27 cellular contexts compared by ENCODE assay signal in genomic region chr1:172275478-172275877, GRCh38.
DNase-seq lines count a peak whose midpoint lies in the region; ATAC-seq, FAIRE-seq and TF ChIP-seq lines count a peak whose summit lies in the region.
"Had no signal": no experiment of that assay in that cellular context is flagged by ENCODE, and none has a peak within 500 bp of the region (broad histone marks: within the 10 kb centered on the region; RNA-seq: fewer than 3 reads in every experiment).

No MANE protein-coding gene starts in this region.

- no peak overlapping the region for H2BK12ac ChIP-seq in trophoblast cell (ENCODE audit: low read length)

- ATAC-seq in body of pancreas: peak; percentile 90
- peak; percentile 84 to 94 (median 92) for ATAC-seq in pancreas
- ATAC-seq in GM18511 (IDR thresholded peaks at IDR 0.05; ENCODE audit: unreplicated experiment): no peak
- ATAC-seq: HCT116 had no signal

- H3K27ac ChIP-seq in body of pancreas: peak overlapping the region in 3 of 4 donors; percentile 71 to 77 (median 71)
- H3K27ac ChIP-seq in pancreas: peak overlapping the region; percentile 20 to 74 (median 57)
- no peak overlapping the region for H3K27ac ChIP-seq in trophoblast cell (ENCODE audit: low read depth, low read length)
- H3K27ac ChIP-seq in kidney (ENCODE audit: low read depth in 2 of 2, low read length in 2 of 2): no peak overlapping the region
- H3K27ac ChIP-seq: 22Rv1, BLaER1, HL-60, PC-9, SJSA1 had no signal

- no peak overlapping the region for H3K4ac ChIP-seq in trophoblast cell (ENCODE audit: low read depth, low read length)

- H2BK120ac ChIP-seq in trophoblast cell (ENCODE audit: insufficient read depth, low read length, poor library complexity): no peak overlapping the region

- H3K4me1 ChIP-seq in body of pancreas: peaks cover 62% of the 10 kb centered on the region
- peaks cover 11 to 32% (median 26%) of the 10 kb centered on the region in 3 donors for H3K4me1 ChIP-seq in pancreas
- H3K4me1 ChIP-seq in trophoblast cell (ENCODE audit: control insufficient read depth in 1 of 2, insufficient read depth in 2 of 2, low read length in 2 of 2): peaks cover 0 to 2% of the 10 kb centered on the region in 2 experiments
- no peaks in the 10 kb centered on the region for H3K4me1 ChIP-seq in kidney (ENCODE audit: control insufficient read depth in 1 of 2, insufficient read depth in 1 of 2, low read depth in 1 of 2, low read length in 2 of 2)
- H3K4me1 ChIP-seq: BLaER1 had no signal

- TF ChIP-seq POLR2A in body of pancreas (IDR thresholded peaks at IDR 0.05): peak in 2 of 3 donors; percentile 27 to 47

- no peak overlapping the region for H3K4me2 ChIP-seq in trophoblast cell (ENCODE audit: low read length)
- H3K4me2 ChIP-seq: BLaER1, PC-9 had no signal

- peaks cover 3% of the 10 kb centered on the region for H3K79me1 ChIP-seq in trophoblast cell (ENCODE audit: low read length)

- no peak overlapping the region for H4K91ac ChIP-seq in trophoblast cell (ENCODE audit: low read depth, low read length)

- no peak overlapping the region for H3K23ac ChIP-seq in trophoblast cell (ENCODE audit: low read length)

- no peaks in the 10 kb centered on the region for H3K79me2 ChIP-seq in trophoblast cell (ENCODE audit: control insufficient read depth, insufficient read depth, low read length, poor library complexity)

- H4K12ac ChIP-seq in trophoblast cell (ENCODE audit: low read depth, low read length): no peak overlapping the region

- WGBS in body of pancreas, 2 donors: 32 to 41% methylated on average over 1 of the region's 1 CpG
- WGBS in pancreas, 2 donors: 44 to 54% methylated on average over 1 of the region's 1 CpG
- no CpG with 5 or more reads among the region's 1 CpG for WGBS in trophoblast cell (ENCODE audit: extremely low coverage, insufficient coverage, insufficient read length)

- H3K9me3 ChIP-seq in body of pancreas: no peaks in the 10 kb centered on the region
- no peaks in the 10 kb centered on the region for H3K9me3 ChIP-seq in pancreas
- no peaks in the 10 kb centered on the region for H3K9me3 ChIP-seq in trophoblast cell (ENCODE audit: insufficient read depth, low read depth, low read length)
- H3K9me3 ChIP-seq in kidney (ENCODE audit: control insufficient read depth in 1 of 2, low read length in 2 of 2): no peaks in the 10 kb centered on the region
- H3K9me3 ChIP-seq: BLaER1, SJSA1 had no signal

- no peak overlapping the region for H3K4me3 ChIP-seq in body of pancreas
- no peak overlapping the region for H3K4me3 ChIP-seq in pancreas
- no peak overlapping the region for H3K4me3 ChIP-seq in trophoblast cell (ENCODE audit: low read depth, low read length)
- no peak overlapping the region for H3K4me3 ChIP-seq in kidney (ENCODE audit: low read length in 2 of 2)
- H3K4me3 ChIP-seq: BLaER1, PC-9, SJSA1 had no signal

- H3K27me3 ChIP-seq in body of pancreas (no peaks in the 10 kb centered on the region), pancreas (no peaks in the 10 kb centered on the region), trophoblast cell (ENCODE audit: insufficient read depth, low read length) (no peaks in the 10 kb centered on the region)
- H3K27me3 ChIP-seq: BLaER1, SJSA1 had no signal

- no peaks in the 10 kb centered on the region for H3K36me3 ChIP-seq in body of pancreas (replicated peaks in 1 of 2; ENCODE audit: insufficient read depth in 1 of 2, low read depth in 2 of 2)
- H3K36me3 ChIP-seq in pancreas: no peaks in the 10 kb centered on the region
- H3K36me3 ChIP-seq in trophoblast cell (ENCODE audit: control insufficient read depth in 1 of 2, insufficient read depth in 2 of 2, low read length in 2 of 2): no peaks in the 10 kb centered on the region
- H3K36me3 ChIP-seq in kidney (ENCODE audit: control insufficient read depth in 1 of 2, insufficient read depth in 2 of 2, low read length in 2 of 2): no peaks in the 10 kb centered on the region
- H3K36me3 ChIP-seq: BLaER1, SJSA1 had no signal

- H2AFZ ChIP-seq in trophoblast cell (ENCODE audit: insufficient read depth, low read length, poor library complexity): no peak overlapping the region
- H2AFZ ChIP-seq: PC-9 had no signal

- no peak overlapping the region for H2BK5ac ChIP-seq in trophoblast cell (ENCODE audit: low read depth, low read length, poor library complexity)

- H2AK5ac ChIP-seq in trophoblast cell (ENCODE audit: low read length): no peak overlapping the region

- TF ChIP-seq CTCF in body of pancreas (IDR thresholded peaks at IDR 0.05) (no peak), pancreas (IDR thresholded peaks at IDR 0.05) (no peak), kidney (IDR thresholded peaks at IDR 0.05; ENCODE audit: borderline replicate concordance, extremely low read depth, insufficient read depth) (no peak)

- DNase-seq in NCI-H510A treated with DMSO at 0.1 percent for 48 hours (lab: John Stamatoyannopoulos, UW) (peak; percentile 29), NCI-H510A (lab: John Stamatoyannopoulos, UW) (no peak), body of pancreas (peak in 3 of 4 donors; percentile 36 to 50 (median 46)), pancreas (peak in 1 of 6 donors; percentile 52), trophoblast cell (no peak), kidney (no peak)
- DNase-seq: ACHN; CD4-positive, CD25-positive, alpha-beta regulatory T cell; DMS79; EL; GF-D8; NCI-H1092; NCI-H1417 treated with DMSO at 0.1 percent for 48 hours; NCI-H1694 treated with DMSO at 0.1 percent for 48 hours; NCI-H2081; NCI-H2227 treated with DMSO at 0.1 percent for 48 hours; NCI-H748 treated with DMSO at 0.1 percent for 48 hours; PC-9; Right ventricle myocardium superior; RPMI8226 had no signal

- peak; percentile 63 for FAIRE-seq in G401.6 (lab: Jason Lieb, UNC)
- FAIRE-seq in pancreas (lab: Jason Lieb, UNC): no peak
- no peak for FAIRE-seq in kidney (lab: Jason Lieb, UNC)

- H3K18ac ChIP-seq in trophoblast cell (ENCODE audit: low read length): no peak overlapping the region

- no peak overlapping the region for H3K9ac ChIP-seq in trophoblast cell (ENCODE audit: low read length)
- no peak overlapping the region for H3K9ac ChIP-seq in kidney (ENCODE audit: low read length in 2 of 2)
- H3K9ac ChIP-seq: BLaER1 had no signal

- H3K14ac ChIP-seq in trophoblast cell (ENCODE audit: low read length): no peak overlapping the region

- no peak overlapping the region for H4K8ac ChIP-seq in trophoblast cell (ENCODE audit: low read depth, low read length)

- intact Hi-C loops in body of pancreas (cut with DNase I): no loop called here
- intact Hi-C loops in pancreas (cut with DNase I): no loop called here
- intact Hi-C loops in kidney (cut with DNase I): no loop called here

Comparison
In these comparisons a context has a peak if more than half of its experiments do, and no peak if none do; other contexts are left out.
1. DNase-seq: peak in NCI-H510A treated with DMSO at 0.1 percent for 48 hours (single experiment) and body of pancreas (3 of 4); none in NCI-H510A (single experiment), trophoblast cell (0 of 2) and kidney (single experiment).
2. H3K27ac ChIP-seq: peak in body of pancreas (3 of 4) and pancreas (4 of 4); none in trophoblast cell (single experiment) and kidney (0 of 2).